In the genomic region with DNA sequence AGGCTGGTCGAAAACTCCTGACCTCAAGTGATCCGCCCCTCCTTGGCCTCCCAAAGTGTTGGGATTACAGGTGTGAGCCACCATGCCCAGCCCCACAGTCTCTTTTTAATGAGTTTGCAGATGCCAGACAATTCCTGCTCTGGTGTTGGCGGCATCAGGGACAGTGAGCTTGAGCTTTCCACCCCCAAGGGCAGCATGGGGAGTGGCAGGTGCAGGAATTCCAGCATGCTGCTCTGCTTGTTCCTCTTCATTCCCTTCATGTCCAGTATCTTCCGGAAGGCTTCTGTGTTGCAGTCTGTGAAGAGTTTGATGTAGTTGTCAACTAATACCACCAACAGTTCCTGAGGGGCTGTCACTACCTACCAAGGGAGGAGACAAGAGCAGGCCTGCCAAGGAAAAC, we compare ENCODE assay signal across 1 cellular context.
TF ChIP-seq lines count a peak whose summit lies in the region.

No MANE protein-coding gene starts in this region.

TF ChIP-seq in GM12878, 131 proteins besides CTCF, POLR2A, EP300 and RAD21:
- no peak for TF ChIP-seq RAD51 (IDR thresholded peaks at IDR 0.05)
- TF ChIP-seq PML (IDR thresholded peaks at IDR 0.05; ENCODE audit: low read length) = no peak
- TF ChIP-seq, protein P1, sequence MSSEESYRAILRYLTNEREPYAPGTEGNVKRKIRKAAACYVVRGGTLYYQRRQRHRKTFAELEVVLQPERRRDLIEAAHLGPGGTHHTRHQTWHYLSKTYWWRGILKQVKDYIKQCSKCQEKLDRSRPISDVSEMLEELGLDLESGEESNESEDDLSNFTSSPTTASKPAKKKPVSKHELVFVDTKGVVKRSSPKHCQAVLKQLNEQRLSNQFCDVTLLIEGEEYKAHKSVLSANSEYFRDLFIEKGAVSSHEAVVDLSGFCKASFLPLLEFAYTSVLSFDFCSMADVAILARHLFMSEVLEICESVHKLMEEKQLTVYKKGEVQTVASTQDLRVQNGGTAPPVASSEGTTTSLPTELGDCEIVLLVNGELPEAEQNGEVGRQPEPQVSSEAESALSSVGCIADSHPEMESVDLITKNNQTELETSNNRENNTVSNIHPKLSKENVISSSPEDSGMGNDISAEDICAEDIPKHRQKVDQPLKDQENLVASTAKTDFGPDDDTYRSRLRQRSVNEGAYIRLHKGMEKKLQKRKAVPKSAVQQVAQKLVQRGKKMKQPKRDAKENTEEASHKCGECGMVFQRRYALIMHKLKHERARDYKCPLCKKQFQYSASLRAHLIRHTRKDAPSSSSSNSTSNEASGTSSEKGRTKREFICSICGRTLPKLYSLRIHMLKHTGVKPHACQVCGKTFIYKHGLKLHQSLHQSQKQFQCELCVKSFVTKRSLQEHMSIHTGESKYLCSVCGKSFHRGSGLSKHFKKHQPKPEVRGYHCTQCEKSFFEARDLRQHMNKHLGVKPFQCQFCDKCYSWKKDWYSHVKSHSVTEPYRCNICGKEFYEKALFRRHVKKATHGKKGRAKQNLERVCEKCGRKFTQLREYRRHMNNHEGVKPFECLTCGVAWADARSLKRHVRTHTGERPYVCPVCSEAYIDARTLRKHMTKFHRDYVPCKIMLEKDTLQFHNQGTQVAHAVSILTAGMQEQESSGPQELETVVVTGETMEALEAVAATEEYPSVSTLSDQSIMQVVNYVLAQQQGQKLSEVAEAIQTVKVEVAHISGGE (CRISPR knock-in tag; IDR thresholded peaks at IDR 0.05) = no peak
